In the genomic region with DNA sequence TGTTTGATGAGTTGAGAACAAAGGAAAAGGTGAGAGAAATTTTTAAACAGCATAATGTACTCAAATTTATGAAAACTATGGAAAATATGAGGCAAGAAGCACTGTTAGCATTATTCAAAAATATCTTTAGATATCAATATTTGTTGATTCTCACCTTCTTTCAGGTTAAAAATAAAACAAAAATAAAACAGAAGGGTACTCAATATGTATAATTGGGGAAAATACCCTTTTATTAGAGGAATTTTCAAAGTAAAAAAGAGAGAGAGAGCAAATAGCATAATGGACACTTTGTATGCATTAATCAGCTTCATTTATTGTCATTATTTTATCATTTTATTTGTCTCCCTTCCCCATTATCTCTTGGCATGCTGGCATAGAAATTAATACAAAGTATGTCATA, we compare ENCODE assay signal across 8 cellular contexts. TPM values are rescaled to one million over a fixed set of nuclear protein-coding genes. Genes with fewer than 3 reads are reported as not detected.
"Had no signal": no experiment of that assay in that cellular context is flagged by ENCODE, and none has a peak within 500 bp of the region (broad histone marks: within the 10 kb centered on the region; RNA-seq: fewer than 3 reads in every experiment).

No MANE protein-coding gene starts in this region.

- H3K4me3 ChIP-seq: K562 had no signal

- DNase-seq: IMR-90, KBM-7, KG1 had no signal

- H3K27ac ChIP-seq: HL-60 had no signal

- H3K27me3 Mint-ChIP-seq: IgD-negative memory B cell had no signal

- H3K27ac Mint-ChIP-seq: IgD-negative memory B cell had no signal

- FAIRE-seq: HepG2, HTR-8/SVneo, K562 had no signal

RNA-seq across cellular contexts. Expression of a gene that starts 27.5 kb away (rescaled TPM):
- total RNA-seq: HepG2 had no signal
